1 cellular context compared by ENCODE assay signal in genomic region chr13:40770934-40771618, GRCh38.
A peak's percentile ranks its signal among the peaks of the same experiment; 100 is the strongest.
TF ChIP-seq lines count a peak whose summit lies in the region.

MRPS31 (minus strand) TSS chr13:40771190; CDS start chr13:40771136, 54 bp downstream.

TF ChIP-seq in HepG2, 621 proteins besides CTCF, POLR2A, EP300 and RAD21 (continued from another document and continues in another):
- no peak for TF ChIP-seq ZBTB46 (CRISPR knock-in tag; IDR thresholded peaks at IDR 0.05; ENCODE audit: borderline replicate concordance)
- no peak for TF ChIP-seq ZNF20 (CRISPR knock-in tag; IDR thresholded peaks at IDR 0.05)
- TF ChIP-seq ZBTB20 (CRISPR knock-in tag; IDR thresholded peaks at IDR 0.05; ENCODE audit: borderline replicate concordance, low read depth), result peak; percentile 80
- no peak for TF ChIP-seq ZNF407 (CRISPR knock-in tag; IDR thresholded peaks at IDR 0.05; ENCODE audit: not compliant biosample characterization)
- TF ChIP-seq HCFC1 (IDR thresholded peaks at IDR 0.05; ENCODE audit: low read depth, low read length), result peak; percentile 87
- TF ChIP-seq MED8 (CRISPR knock-in tag; IDR thresholded peaks at IDR 0.05; ENCODE audit: insufficient replicate concordance), result no peak
- TF ChIP-seq MTF1 (CRISPR knock-in tag; IDR thresholded peaks at IDR 0.05), result no peak
- no peak for TF ChIP-seq CSRNP2 (CRISPR knock-in tag; conservative IDR thresholded peaks at IDR 0.05; ENCODE audit: low read depth)
- 0 out of 2 replicates have a peak, but pooled peaks have one; percentile 51 for TF ChIP-seq TIGD3 (CRISPR knock-in tag; IDR thresholded peaks at IDR 0.05; ENCODE audit: borderline replicate concordance)
- no peak for TF ChIP-seq GPBP1L1 (CRISPR knock-in tag; IDR thresholded peaks at IDR 0.05)
- TF ChIP-seq GABPB1 (CRISPR knock-in tag; IDR thresholded peaks at IDR 0.05), result peak; percentile 100
- TF ChIP-seq ZNF431 (CRISPR knock-in tag; IDR thresholded peaks at IDR 0.05; ENCODE audit: borderline replicate concordance, low read depth), result no peak; the same call in 1 of the 2 replicates
- TF ChIP-seq EHMT2 (IDR thresholded peaks at IDR 0.05; ENCODE audit: borderline replicate concordance, low read depth, low read length), result peak; percentile 62; the same call in 1 of the 2 replicates
- no peak for TF ChIP-seq TBX3 (IDR thresholded peaks at IDR 0.05; ENCODE audit: borderline replicate concordance)
- no peak for TF ChIP-seq MLXIP (CRISPR knock-in tag; IDR thresholded peaks at IDR 0.05; ENCODE audit: borderline replicate concordance)
- peak; percentile 88 for TF ChIP-seq ZNF18 (CRISPR knock-in tag; IDR thresholded peaks at IDR 0.05; ENCODE audit: insufficient replicate concordance)
- TF ChIP-seq ZNF337 (CRISPR knock-in tag; IDR thresholded peaks at IDR 0.05; ENCODE audit: borderline replicate concordance, low read depth), result peak; percentile 92; the same call in 1 of the 2 replicates
- TF ChIP-seq ZEB1 (IDR thresholded peaks at IDR 0.05; ENCODE audit: insufficient replicate concordance, low read depth), result peak; percentile 78
- peak; percentile 82 for TF ChIP-seq MIER2 (CRISPR knock-in tag; IDR thresholded peaks at IDR 0.05)
- TF ChIP-seq KMT2B (CRISPR knock-in tag; IDR thresholded peaks at IDR 0.05), result peak; percentile 99
- TF ChIP-seq ZNF160 (CRISPR knock-in tag; IDR thresholded peaks at IDR 0.05), result peak; percentile 89
- TF ChIP-seq ZFP1 (CRISPR knock-in tag; IDR thresholded peaks at IDR 0.05), result no peak
- no peak; the same call in 1 of the 2 replicates for TF ChIP-seq NR1H2 (CRISPR knock-in tag; IDR thresholded peaks at IDR 0.05; ENCODE audit: borderline replicate concordance, low read depth)
- no peak for TF ChIP-seq ZFP62 (CRISPR knock-in tag; IDR thresholded peaks at IDR 0.05)
- 0 out of 2 replicates have a peak, but pooled peaks have one; percentile 39 for TF ChIP-seq REL (CRISPR knock-in tag; conservative IDR thresholded peaks at IDR 0.05)
- TF ChIP-seq IKZF1 (IDR thresholded peaks at IDR 0.05), result no peak
- no peak for TF ChIP-seq FOXA1 (IDR thresholded peaks at IDR 0.05)
- peak; percentile 45; the same call in 1 of the 2 replicates for TF ChIP-seq FOXA1 (CRISPR knock-in tag; IDR thresholded peaks at IDR 0.05)
- peak; percentile 84; the same call in 1 of the 2 replicates for TF ChIP-seq IRX3 (CRISPR knock-in tag; IDR thresholded peaks at IDR 0.05; ENCODE audit: borderline replicate concordance, low read depth)
- TF ChIP-seq ZBTB21 (CRISPR knock-in tag; IDR thresholded peaks at IDR 0.05), result peak; percentile 68; the same call in 1 of the 2 replicates
- TF ChIP-seq TAF15 (IDR thresholded peaks at IDR 0.05; ENCODE audit: low read depth, low read length, poor library complexity, severe bottlenecking), result peak; percentile 61
- TF ChIP-seq TBX2 (CRISPR knock-in tag; IDR thresholded peaks at IDR 0.05; ENCODE audit: borderline replicate concordance), result peak; percentile 93
- TF ChIP-seq ELK4 (CRISPR knock-in tag; IDR thresholded peaks at IDR 0.05; ENCODE audit: borderline replicate concordance), result no peak
- no peak for TF ChIP-seq NPAS2 (CRISPR knock-in tag; IDR thresholded peaks at IDR 0.05; ENCODE audit: borderline replicate concordance)
- TF ChIP-seq HMGA1 (CRISPR knock-in tag; conservative IDR thresholded peaks at IDR 0.05), result no peak
- no peak for TF ChIP-seq FOSL1 (CRISPR knock-in tag; IDR thresholded peaks at IDR 0.05; ENCODE audit: borderline replicate concordance)
- no peak for TF ChIP-seq ZNF777 (CRISPR knock-in tag; IDR thresholded peaks at IDR 0.05)
- TF ChIP-seq KDM5B (CRISPR knock-in tag; IDR thresholded peaks at IDR 0.05; ENCODE audit: borderline replicate concordance), result peak; percentile 91; the same call in 1 of the 2 replicates
- TF ChIP-seq NR2F2 (IDR thresholded peaks at IDR 0.05; ENCODE audit: borderline replicate concordance, low read depth), result peak; percentile 60; the same call in 1 of the 2 replicates
- TF ChIP-seq JUND (CRISPR knock-in tag; IDR thresholded peaks at IDR 0.05), result peak; percentile 73
- TF ChIP-seq ZNF44 (CRISPR knock-in tag; IDR thresholded peaks at IDR 0.05), result peak; percentile 89; the same call in 1 of the 2 replicates
- no peak for TF ChIP-seq SUZ12 (IDR thresholded peaks at IDR 0.05; ENCODE audit: low read depth, low read length)
- TF ChIP-seq STAT5B (CRISPR knock-in tag; IDR thresholded peaks at IDR 0.05), result peak; percentile 69; the same call in 1 of the 2 replicates
- TF ChIP-seq ZNF121 (CRISPR knock-in tag; IDR thresholded peaks at IDR 0.05), result peak; percentile 59
